ENCODE assay signal across 5 cellular contexts in genomic region chr6:102022803-102023202, GRCh38.
"Had no signal": no experiment of that assay in that cellular context is flagged by ENCODE, and none has a peak within 500 bp of the region (broad histone marks: within the 10 kb centered on the region; RNA-seq: fewer than 3 reads in every experiment).

No MANE protein-coding gene starts in this region.

- DNase-seq: H9, HCEC 1CT, IMR-90 had no signal

- H3K4me3 ChIP-seq: GM23338, K562 had no signal

- H2AFZ ChIP-seq: GM23338 had no signal

- H3K4me2 ChIP-seq: GM23338 had no signal

- ATAC-seq: GM23338, K562 had no signal
